ENCODE assay signal across 13 cellular contexts in the genomic region with DNA sequence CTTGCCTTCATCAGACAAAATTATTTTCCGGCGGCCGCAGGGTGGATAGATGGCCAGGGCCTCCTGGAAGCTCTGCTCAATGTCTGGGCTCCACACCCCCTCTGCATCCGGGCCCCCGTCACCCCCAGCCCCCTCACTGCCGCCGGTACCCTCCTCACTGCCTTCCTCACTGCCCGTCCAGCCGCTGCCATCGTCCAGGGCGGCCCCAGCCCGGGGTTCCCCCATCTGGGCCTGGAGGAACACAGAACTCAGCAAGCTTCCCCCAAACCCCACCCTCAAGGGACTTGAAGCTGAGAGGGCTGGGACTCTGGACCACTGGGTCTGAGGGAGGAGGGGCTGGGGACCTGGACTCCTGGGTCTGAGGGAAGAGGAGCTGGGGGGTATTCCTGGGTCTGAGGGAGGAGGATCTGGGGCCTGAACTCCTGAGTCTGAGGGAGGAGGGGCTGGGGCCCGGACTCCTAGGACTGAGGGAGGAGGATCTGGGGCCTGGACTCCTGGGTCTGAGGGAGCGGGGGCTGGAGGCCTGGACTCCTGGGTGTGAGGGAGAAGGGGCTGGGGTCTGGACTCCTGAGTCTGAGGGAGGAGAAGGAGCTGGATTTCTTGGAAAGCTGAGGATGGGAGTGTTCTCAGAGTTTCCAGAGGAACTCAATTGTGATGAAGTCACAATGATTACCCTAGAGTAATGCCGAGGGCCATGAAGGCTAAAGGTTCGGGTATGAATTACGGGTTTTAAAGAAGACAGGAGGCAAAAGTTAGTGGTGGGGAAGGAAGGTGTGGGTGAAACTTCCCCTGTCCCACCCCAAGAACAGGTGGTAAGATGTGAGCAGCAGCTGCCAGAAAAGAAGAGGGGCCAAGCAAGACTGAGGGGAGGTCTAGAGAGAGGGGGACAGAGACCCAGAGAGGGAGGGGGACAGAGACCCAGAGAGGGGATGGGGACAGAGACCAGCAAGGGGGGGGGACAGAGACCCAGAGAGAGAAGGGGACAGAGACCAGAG. TPM values are rescaled to one million over a fixed set of nuclear protein-coding genes. Genes with fewer than 3 reads are reported as not detected.
DNase-seq lines count a peak whose midpoint lies in the region; ATAC-seq, FAIRE-seq and TF ChIP-seq lines count a peak whose summit lies in the region.
"Had no signal": no experiment of that assay in that cellular context is flagged by ENCODE, and none has a peak within 500 bp of the region (broad histone marks: within the 10 kb centered on the region; RNA-seq: fewer than 3 reads in every experiment).

No MANE protein-coding gene starts in this region.

- H2AFZ ChIP-seq in IMR-90 (replicated peaks; ENCODE audit: low read length, poor library complexity) = no peak overlapping the region
- no peak overlapping the region for H2AFZ ChIP-seq in neuron (ENCODE audit: low read depth, low read length)

- TSS peak; percentile 77 for BruUV-seq in IMR-90 (replicated peaks; lab: Mats Ljungman, UMichigan)

- dilution Hi-C loops in IMR-90 (cut with HindIII; ENCODE audit: low sequenced_read_pairs, unreplicated experiment) = no loop called here

- no peak overlapping the region for H3K4me3 ChIP-seq in A549
- peak overlapping the region; percentile 82; the same call in 1 of the 2 replicates for H3K4me3 ChIP-seq in IMR-90 (ENCODE audit: insufficient read depth, low read depth, low read length)
- peak overlapping the region; percentile 95 for H3K4me3 ChIP-seq in endodermal cell (ENCODE audit: low read length)
- peak overlapping the region; percentile 99 for H3K4me3 ChIP-seq in neuron (ENCODE audit: low read length)

- H2BK120ac ChIP-seq in IMR-90 (ENCODE audit: low read depth, low read length) = no peak overlapping the region

- H3K9me1 ChIP-seq in IMR-90 (ENCODE audit: insufficient read depth, low read length) = peaks cover 17% of the 10 kb centered on the region

- H3K27ac ChIP-seq in A549 = peak overlapping the region in 1 of 2 experiments; percentile 90; a peak in 3 of 6 replicates
- H3K27ac ChIP-seq in IMR-90 (ENCODE audit: insufficient read depth, low read length) = peak overlapping the region; percentile 99; the same call in 1 of the 2 replicates
- peak overlapping the region; percentile 100 for H3K27ac ChIP-seq in endodermal cell (ENCODE audit: low read depth, low read length)

- H4K8ac ChIP-seq in IMR-90 (ENCODE audit: low read depth in 2 of 2, low read length in 2 of 2) = peak overlapping the region in 1 of 2 experiments; percentile 100; a peak in 2 of 4 replicates

- DNase-seq in A549 (ENCODE audit: low read depth in 1 of 2, low spot score in 1 of 2) (no peak), IMR-90 (no peak), endodermal cell (peak; percentile 26), islet precursor cell (no peak), cerebellar cortex (ENCODE audit: low spot score) (no peak)
- DNase-seq in activated naive CD4-positive, alpha-beta T cell treated with anti-CD3 and anti-CD28 coated beads, Interleukin-2, amount 50 U/mL, for 16 hours = no peak
- no peak for DNase-seq in activated CD4-positive, alpha-beta T cell treated with anti-CD3 and anti-CD28 coated beads, Interleukin-2, amount 50 U/mL, for 48 hours
- DNase-seq: AML-193; HCEC 1CT; NCI-H1092 treated with DMSO at 0.1 percent for 48 hours; stimulated activated CD4-positive, alpha-beta T cell treated with anti-CD3 and anti-CD28 coated beads, Interleukin-2, amount 100 ng/mL, for 48 hours had no signal

- H3K4me1 Mint-ChIP-seq in endodermal cell = peaks cover 9% of the 10 kb centered on the region

- 0 out of 2 replicates have a peak overlapping the region, but pooled peaks have one; percentile 10 for H3K14ac ChIP-seq in IMR-90 (replicated peaks; ENCODE audit: low read depth, low read length)

- H2BK15ac ChIP-seq in IMR-90 (ENCODE audit: low read depth, low read length) = no peak overlapping the region

- H2AK5ac ChIP-seq in IMR-90 (ENCODE audit: low read depth, low read length) = peak overlapping the region; percentile 100; the same call in 1 of the 2 replicates

- no peak overlapping the region for H3K56ac ChIP-seq in IMR-90 (ENCODE audit: extremely low read depth, insufficient read depth, low read length)

- peaks cover 24% of the 10 kb centered on the region for H3K4me1 ChIP-seq in A549
- H3K4me1 ChIP-seq in IMR-90 (ENCODE audit: control insufficient read depth, insufficient read depth, low read length) = peaks cover 4% of the 10 kb centered on the region; the same call in 1 of the 2 replicates
- H3K4me1 ChIP-seq in endodermal cell (ENCODE audit: control insufficient read depth, insufficient read depth, low read length) = no peaks in the 10 kb centered on the region
- H3K4me1 ChIP-seq in neuron (ENCODE audit: insufficient read depth, low read length) = peaks cover 11% of the 10 kb centered on the region

- CTCF ChIA-PET in A549 (lab: Yijun Ruan, JAX) = interaction anchor here (0.7 to 3.2 kb wide), 8 partner anchors 11 to 134 kb away, joined by 3 to 19 read pairs (median 5); no protein-coding TSS in a partner anchor
- CTCF ChIA-PET in IMR-90 (lab: Yijun Ruan, JAX) = no interaction called here

- H3K79me1 ChIP-seq in IMR-90 (ENCODE audit: low read depth in 1 of 2, low read length in 2 of 2) = peaks cover 20 to 74% of the 10 kb centered on the region in 2 experiments

- no peak overlapping the region for H2BK5ac ChIP-seq in IMR-90 (ENCODE audit: low read depth, low read length, poor library complexity, severe bottlenecking)

- FAIRE-seq in A549 (lab: Jason Lieb, UNC) = no peak

- H2AK9ac ChIP-seq in IMR-90 (replicated peaks; ENCODE audit: low read depth, low read length, poor library complexity) = peak overlapping the region; percentile 35

- H3K4ac ChIP-seq in IMR-90 (ENCODE audit: low read depth, low read length) = peak overlapping the region; percentile 100

- no peaks in the 10 kb centered on the region for H3K9me3 ChIP-seq in A549
- no peaks in the 10 kb centered on the region for H3K9me3 ChIP-seq in IMR-90 (ENCODE audit: control insufficient read depth, insufficient read depth, low read length)
- H3K9me3 ChIP-seq in endodermal cell (ENCODE audit: control insufficient read depth, low read length) = no peaks in the 10 kb centered on the region
- H3K9me3 ChIP-seq in neuron (ENCODE audit: low read length) = no peaks in the 10 kb centered on the region

- no peak overlapping the region for H2BK20ac ChIP-seq in IMR-90 (ENCODE audit: low read depth, low read length)

- H3K4me2 ChIP-seq in A549 (peak overlapping the region; percentile 99; the same call in 2 of the 3 replicates), IMR-90 (ENCODE audit: low read depth, low read length) (peak overlapping the region; percentile 96; the same call in 1 of the 2 replicates)

- in situ Hi-C loops in IMR-90 (cut with MboI; ENCODE audit: low sequenced_read_pairs) = no loop called here

- H3K9me3 Mint-ChIP-seq in endodermal cell = no peaks in the 10 kb centered on the region

- H3K23ac ChIP-seq in IMR-90 (ENCODE audit: low read depth, low read length) = peak overlapping the region; percentile 50; the same call in 1 of the 2 replicates

- H3K27me3 ChIP-seq in IMR-90 (ENCODE audit: control insufficient read depth, insufficient read depth, low read length) (no peaks in the 10 kb centered on the region), endodermal cell (ENCODE audit: control insufficient read depth, insufficient read depth, low read length, poor library complexity, severe bottlenecking) (no peaks in the 10 kb centered on the region), neuron (ENCODE audit: insufficient read depth, low read length) (no peaks in the 10 kb centered on the region)

- POLR2A ChIA-PET in A549 (lab: Yijun Ruan, JAX) = interaction anchor here (0.5 kb wide), 1 partner anchor 38 kb away, joined by 3 read pairs; no protein-coding TSS in a partner anchor
- POLR2A ChIA-PET in IMR-90 (lab: Charles Lee; ENCODE audit: unreplicated experiment) = no interaction called here

- peaks cover 3% of the 10 kb centered on the region for H3K27me3 Mint-ChIP-seq in endodermal cell (ENCODE audit: insufficient read depth)

- TF ChIP-seq EP300 in A549 (IDR thresholded peaks at IDR 0.05) = no peak

- TF ChIP-seq POLR2A in A549 (IDR thresholded peaks at IDR 0.05; ENCODE audit: low read length) (no peak), IMR-90 (IDR thresholded peaks at IDR 0.05; ENCODE audit: low read depth, low read length) (no peak)

- H3K27ac Mint-ChIP-seq in endodermal cell = no peak overlapping the region

- H3K36me3 ChIP-seq in IMR-90 (ENCODE audit: control insufficient read depth, insufficient read depth, low read length) = peaks cover 36% of the 10 kb centered on the region
- H3K36me3 ChIP-seq in endodermal cell (ENCODE audit: control insufficient read depth, insufficient read depth, low read length) = peaks cover 45% of the 10 kb centered on the region
- H3K36me3 ChIP-seq in neuron (ENCODE audit: insufficient read depth, low read length) = peaks cover 40% of the 10 kb centered on the region

- TF ChIP-seq RAD21 in A549 (conservative IDR thresholded peaks at IDR 0.05 in 1 of 2, IDR thresholded peaks at IDR 0.05 in 1 of 2) (no peak), IMR-90 (IDR thresholded peaks at IDR 0.05; ENCODE audit: low read length) (no peak)

- TF ChIP-seq CTCF in A549 (IDR thresholded peaks at IDR 0.05) (no peak), IMR-90 (conservative IDR thresholded peaks at IDR 0.05; ENCODE audit: low read depth, low read length) (no peak), endodermal cell (conservative IDR thresholded peaks at IDR 0.05) (no peak)

- H4K5ac ChIP-seq in IMR-90 (ENCODE audit: low read depth, low read length) = no peak overlapping the region

- H4K20me1 ChIP-seq in IMR-90 (ENCODE audit: insufficient read depth, low read length) = peaks cover 6% of the 10 kb centered on the region; the same call in 1 of the 2 replicates

- WGBS in A549 (ENCODE audit: missing lambda C conversion rate) = 87% methylated on average over 13 of the region's 17 CpGs
- 40% methylated on average over 1 of the region's 17 CpGs; no CpG with 5 or more reads in 1 of the 2 experiments for WGBS in IMR-90 (ENCODE audit: extremely low coverage in 2 of 2, insufficient read length in 1 of 2), 2 experiments
- 88 to 95% methylated on average over 6 to 17 of the region's 17 CpGs for WGBS in endodermal cell (ENCODE audit: insufficient coverage in 1 of 2, insufficient read length in 1 of 2), 2 experiments

- H3K4me3 Mint-ChIP-seq in endodermal cell = no peak overlapping the region

- ATAC-seq in A549 (no peak), IMR-90 (ENCODE audit: low read depth) (no peak)

- H4K91ac ChIP-seq in IMR-90 (ENCODE audit: insufficient read depth, low read depth, low read length) = no peak overlapping the region

- H3K9ac ChIP-seq in IMR-90 (ENCODE audit: low read depth, low read length) (peak overlapping the region; percentile 100), endodermal cell (ENCODE audit: extremely low read depth, low read length, poor library complexity, severe bottlenecking) (peak overlapping the region; percentile 100)

- peaks cover 44% of the 10 kb centered on the region for H3K36me3 Mint-ChIP-seq in endodermal cell (ENCODE audit: low read depth)

- H3K18ac ChIP-seq in IMR-90 (ENCODE audit: low read depth, low read length) = no peak overlapping the region; the same call in 1 of the 2 replicates

- intact Hi-C loops in IMR-90 (cut with micrococcal nuclease) = no loop called here

RNA-seq across cellular contexts. Expression of a gene that starts 2.1 kb away (rescaled TPM):
- polyA plus RNA-seq in A549 (2011; rRNA removed) (15.9 and 20.3 TPM in 2 replicates), A549 (2017; fragmentation: RNase III; extraction: RNeasy Plus Mini Kit Qiagen cat#74134 plus additional on column Dnase treatment) (19.0 to 26.3 TPM (median 25.3 TPM) in 3 replicates), IMR-90 (2012; rRNA removed) (33.6 and 37.6 TPM in 2 replicates)
- 13.0 and 16.5 TPM in 2 replicates for polyA plus RNA-seq in A549 (2012; cell fraction: cytosol; rRNA removed)
- 16.9 and 17.8 TPM in 2 replicates for polyA plus RNA-seq in A549 (2012; cell fraction: nucleus; rRNA removed)
- 36.2 and 44.5 TPM in 2 replicates for polyA minus RNA-seq in A549 (2011; rRNA and poly(A)+ RNA removed)
- total RNA-seq in IMR-90 (2012; rRNA removed) (30.8 and 31.7 TPM in 2 replicates), endodermal cell (100 to 1,000 TPM; 142 to 166 TPM)
- polyA plus RNA-seq in IMR-90 (2012; cell fraction: cytosol; rRNA removed) = 30.8 and 35.5 TPM in 2 replicates
- polyA plus RNA-seq in IMR-90 (2012; cell fraction: nucleus; rRNA removed; ENCODE audit: low replicate concordance) = 30.3 and 49.5 TPM in 2 replicates
- 147 TPM for polyA plus RNA-seq in endodermal cell (2013, experiment 1 of 2)
- polyA plus RNA-seq in endodermal cell (2013, experiment 2 of 2) = 145 TPM

RNA-seq across cellular contexts. Expression of a gene that starts 3.5 kb away (rescaled TPM):
- polyA plus RNA-seq in A549 (2011; rRNA removed) (0.53 and 0.91 TPM in 2 replicates), A549 (2017; fragmentation: RNase III; extraction: RNeasy Plus Mini Kit Qiagen cat#74134 plus additional on column Dnase treatment) (0.26 to 0.68 TPM (median 0.37 TPM) in 3 replicates), IMR-90 (2012; rRNA removed) (0.67 TPM in 2 replicates)
- polyA plus RNA-seq in A549 (2012; cell fraction: cytosol; rRNA removed) = 0.61 and 0.73 TPM in 2 replicates
- polyA plus RNA-seq in A549 (2012; cell fraction: nucleus; rRNA removed) = 0.47 and 0.91 TPM in 2 replicates
- polyA minus RNA-seq in A549 (2011; rRNA and poly(A)+ RNA removed) = 0.49 and 1.4 TPM in 2 replicates
- total RNA-seq in IMR-90 (2012; rRNA removed) (not detected in 2 replicates), endodermal cell (1 to 10 TPM; 1.8 to 2.1 TPM)
- polyA plus RNA-seq in IMR-90 (2012; cell fraction: cytosol; rRNA removed) = 0.25 and 0.31 TPM in 2 replicates
- 0.20 and 0.29 TPM in 2 replicates for polyA plus RNA-seq in IMR-90 (2012; cell fraction: nucleus; rRNA removed; ENCODE audit: low replicate concordance)
- polyA plus RNA-seq in endodermal cell (2013, experiment 1 of 2) = 6.5 TPM
- polyA plus RNA-seq in endodermal cell (2013, experiment 2 of 2) = 3.4 TPM
- total RNA-seq: cardiac septum had no signal

RNA-seq across cellular contexts. Expression of a gene that starts 24.9 kb away (rescaled TPM):
- polyA plus RNA-seq in A549 (2011; rRNA removed) = not detected in 2 replicates
- not detected in 2 replicates for polyA plus RNA-seq in A549 (2012; cell fraction: cytosol; rRNA removed)
- not detected in 2 replicates for polyA plus RNA-seq in A549 (2012; cell fraction: nucleus; rRNA removed)
- 0.13 to 0.22 TPM in 2 of 3 replicates, not detected in the other for polyA plus RNA-seq in A549 (2017; fragmentation: RNase III; extraction: RNeasy Plus Mini Kit Qiagen cat#74134 plus additional on column Dnase treatment)
- not detected in 2 replicates for polyA minus RNA-seq in A549 (2011; rRNA and poly(A)+ RNA removed)
- total RNA-seq in IMR-90 (2012; rRNA removed) = not detected in 2 replicates
- polyA plus RNA-seq in IMR-90 (2012; rRNA removed) = not detected in 2 replicates
- not detected in 2 replicates for polyA plus RNA-seq in IMR-90 (2012; cell fraction: cytosol; rRNA removed)
- not detected in 2 replicates for polyA plus RNA-seq in IMR-90 (2012; cell fraction: nucleus; rRNA removed; ENCODE audit: low replicate concordance)
- not detected for total RNA-seq in endodermal cell
- polyA plus RNA-seq in endodermal cell (2013, experiment 1 of 2) = not detected
- polyA plus RNA-seq in endodermal cell (2013, experiment 2 of 2) = not detected

RNA-seq across cellular contexts. Expression of a gene that starts 27.9 kb away (rescaled TPM):
- polyA plus RNA-seq in A549 (2011; rRNA removed) (0.08 TPM in 2 replicates), A549 (2017; fragmentation: RNase III; extraction: RNeasy Plus Mini Kit Qiagen cat#74134 plus additional on column Dnase treatment) (0.17 TPM in 1 of 3 replicates, not detected in the others), IMR-90 (2012; rRNA removed) (not detected in 2 replicates)
- polyA plus RNA-seq in A549 (2012; cell fraction: cytosol; rRNA removed) = 0.03 and 0.09 TPM in 2 replicates
- polyA plus RNA-seq in A549 (2012; cell fraction: nucleus; rRNA removed) = 0.05 and 0.06 TPM in 2 replicates
- not detected in 2 replicates for polyA minus RNA-seq in A549 (2011; rRNA and poly(A)+ RNA removed)
- total RNA-seq in IMR-90 (2012; rRNA removed) (not detected in 2 replicates), endodermal cell (under 1 TPM in 1 of 2 donors, not detected in 1; 0.13 TPM)
- not detected in 2 replicates for polyA plus RNA-seq in IMR-90 (2012; cell fraction: cytosol; rRNA removed)
- 0.05 TPM in 1 of 2 replicates, not detected in the other for polyA plus RNA-seq in IMR-90 (2012; cell fraction: nucleus; rRNA removed; ENCODE audit: low replicate concordance)
- not detected for polyA plus RNA-seq in endodermal cell (2013, experiment 1 of 2)
- not detected for polyA plus RNA-seq in endodermal cell (2013, experiment 2 of 2)
- total RNA-seq: cardiac septum had no signal

RNA-seq across cellular contexts. Expression of a gene that starts 35.2 kb away (rescaled TPM):
- 5.9 and 8.6 TPM in 2 replicates for polyA plus RNA-seq in A549 (2011; rRNA removed)
- 1.2 and 1.9 TPM in 2 replicates for polyA plus RNA-seq in A549 (2012; cell fraction: cytosol; rRNA removed)
- polyA plus RNA-seq in A549 (2012; cell fraction: nucleus; rRNA removed) = 7.1 and 17.4 TPM in 2 replicates
- polyA plus RNA-seq in A549 (2017; fragmentation: RNase III; extraction: RNeasy Plus Mini Kit Qiagen cat#74134 plus additional on column Dnase treatment) = 2.4 to 3.2 TPM (median 3.2 TPM) in 3 replicates
- 3.0 and 5.4 TPM in 2 replicates for polyA minus RNA-seq in A549 (2011; rRNA and poly(A)+ RNA removed)
- under 0.01 and 0.18 TPM in 2 replicates for total RNA-seq in IMR-90 (2012; rRNA removed)
- polyA plus RNA-seq in IMR-90 (2012; rRNA removed) = 0.76 and 0.89 TPM in 2 replicates
- polyA plus RNA-seq in IMR-90 (2012; cell fraction: cytosol; rRNA removed) = 0.20 and 0.30 TPM in 2 replicates
- 3.8 and 14.8 TPM in 2 replicates for polyA plus RNA-seq in IMR-90 (2012; cell fraction: nucleus; rRNA removed; ENCODE audit: low replicate concordance)
- 1 to 10 TPM; 3.3 to 3.4 TPM for total RNA-seq in endodermal cell
- 6.1 TPM for polyA plus RNA-seq in endodermal cell (2013, experiment 1 of 2)
- polyA plus RNA-seq in endodermal cell (2013, experiment 2 of 2) = 4.9 TPM
